ENCODE assay signal across 8 cellular contexts in genomic region chr12:85951823-85952222, GRCh38.
DNase-seq lines count a peak whose midpoint lies in the region; ATAC-seq and TF ChIP-seq lines count a peak whose summit lies in the region.

No MANE protein-coding gene starts in this region.

- no peak for TF ChIP-seq POLR2A in NB4 (IDR thresholded peaks at IDR 0.05; ENCODE audit: extremely low read depth, insufficient read length)
- no peak for TF ChIP-seq POLR2A in body of pancreas (IDR thresholded peaks at IDR 0.05)
- TF ChIP-seq POLR2A in sigmoid colon (IDR thresholded peaks at IDR 0.05) = no peak

- H3K4me1 ChIP-seq in body of pancreas = no peaks in the 10 kb centered on the region
- no peaks in the 10 kb centered on the region for H3K4me1 ChIP-seq in sigmoid colon

- no peak for TF ChIP-seq EP300 in sigmoid colon (IDR thresholded peaks at IDR 0.05)

- WGBS in body of pancreas, 2 donors = 2 to 3% methylated on average over 1 of the region's 1 CpG
- WGBS in sigmoid colon, 2 donors = 3 to 10% methylated on average over 1 of the region's 1 CpG

- H3K9me3 ChIP-seq in body of pancreas (no peaks in the 10 kb centered on the region), sigmoid colon (no peaks in the 10 kb centered on the region)

- TF ChIP-seq CTCF in GM13976 (IDR thresholded peaks at IDR 0.05; ENCODE audit: borderline replicate concordance, control extremely low read depth, extremely low read depth, insufficient read depth, missing control alignments) = peak; percentile 12
- TF ChIP-seq CTCF in NB4 (IDR thresholded peaks at IDR 0.05; ENCODE audit: low read depth, low read length) = peak; percentile 25
- TF ChIP-seq CTCF in body of pancreas (IDR thresholded peaks at IDR 0.05) = peak in 4 of 7 experiments; percentile 12 to 23 (median 14)
- TF ChIP-seq CTCF in sigmoid colon (IDR thresholded peaks at IDR 0.05) = no peak

- H3K36me3 ChIP-seq in body of pancreas (replicated peaks in 1 of 2; ENCODE audit: insufficient read depth in 1 of 2, low read depth in 2 of 2) (no peaks in the 10 kb centered on the region), sigmoid colon (no peaks in the 10 kb centered on the region)

- H3K27me3 ChIP-seq in body of pancreas (no peaks in the 10 kb centered on the region), sigmoid colon (no peaks in the 10 kb centered on the region)

- intact Hi-C loops in body of pancreas (cut with DNase I) = no loop called here
- intact Hi-C loops in left ventricle myocardium superior (cut with micrococcal nuclease) = no loop called here
- intact Hi-C loops in sigmoid colon (cut with DNase I) = no loop called here

- H3K27ac ChIP-seq in body of pancreas = no peak overlapping the region
- no peak overlapping the region for H3K27ac ChIP-seq in sigmoid colon

- ATAC-seq in body of pancreas (no peak), left ventricle myocardium superior (no peak), HG02610 (IDR thresholded peaks at IDR 0.05; ENCODE audit: unreplicated experiment) (no peak)

- H3K4me3 ChIP-seq in NB4 (ENCODE audit: low read depth, low read length) (no peak overlapping the region), body of pancreas (no peak overlapping the region), sigmoid colon (no peak overlapping the region)

- peak; percentile 2 for DNase-seq in GM13976 (ENCODE audit: low spot score)
- peak; percentile 33 for DNase-seq in NB4 (ENCODE audit: low read depth)
- DNase-seq in body of pancreas = no peak
- peak; percentile 24 for DNase-seq in myocyte (ENCODE audit: low read depth)
- DNase-seq in left ventricle myocardium superior = no peak
- DNase-seq in sigmoid colon = no peak
- no peak for DNase-seq in SKM-1 treated with dmso at 0.1 percent for 144 hours (lab: John Stamatoyannopoulos, UW; ENCODE audit: unreplicated experiment)

- in situ Hi-C loops in GM13976 (cut with MboI; ENCODE audit: low sequenced_read_pairs, unreplicated experiment) = no loop called here

Comparison
In these comparisons a context has a peak if more than half of its experiments do, and no peak if none do; other contexts are left out.
1. DNase-seq: peak in GM13976 (single experiment), NB4 (single experiment) and myocyte (single experiment); none in body of pancreas (0 of 4), left ventricle myocardium superior (single experiment), sigmoid colon (single experiment) and SKM-1 treated with dmso at 0.1 percent for 144 hours (single experiment).
2. CTCF ChIP-seq: peak in GM13976 (single experiment), NB4 (single experiment) and body of pancreas (4 of 7); none in sigmoid colon (0 of 4).